Comparison of ENCODE assay signal across 18 cellular contexts in the genomic region with DNA sequence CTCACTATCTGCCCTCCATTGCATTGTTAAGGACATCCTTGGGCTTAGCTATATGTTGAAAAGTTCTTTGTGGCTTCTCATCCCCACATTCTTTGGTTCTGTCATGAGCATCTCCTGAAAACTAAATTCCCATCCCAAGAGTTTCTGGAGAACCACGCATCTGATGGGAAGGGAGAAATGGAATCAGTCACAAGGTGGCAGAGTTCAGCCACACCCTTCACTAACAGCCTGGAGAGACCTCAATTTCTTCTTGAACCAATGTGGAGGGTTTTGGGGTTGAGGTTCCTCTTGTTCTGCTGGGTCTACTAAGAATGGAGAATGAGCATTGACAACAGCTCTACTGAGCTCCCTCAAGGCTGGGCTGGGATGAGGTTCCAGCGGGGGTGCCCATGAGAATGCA. TPM values are rescaled to one million over a fixed set of nuclear protein-coding genes. Genes with fewer than 3 reads are reported as not detected.
"Had no signal": no experiment of that assay in that cellular context is flagged by ENCODE, and none has a peak within 500 bp of the region (broad histone marks: within the 10 kb centered on the region; RNA-seq: fewer than 3 reads in every experiment).

No MANE protein-coding gene starts in this region.

- H3K27me3 ChIP-seq: colonic mucosa, esophagus squamous epithelium, neutrophil, sigmoid colon, tibial artery had no signal

- H3K9me3 ChIP-seq: colonic mucosa, esophagus squamous epithelium, neutrophil, pancreas, sigmoid colon, stomach, tibial artery had no signal

- ATAC-seq: natural killer cell; pancreas; stimulated activated effector memory CD8-positive, alpha-beta T cell treated with anti-CD3 and anti-CD28 coated beads, Interleukin-12 subunit alpha, Interleukin-12 subunit beta, amount 100 ng/mL, for 72 hours had no signal

- H3K4me3 ChIP-seq: colonic mucosa, esophagus squamous epithelium, lung, pancreas, sigmoid colon, stomach, tibial artery had no signal

- H3K27ac ChIP-seq: colonic mucosa, esophagus squamous epithelium, neutrophil, pancreas, sigmoid colon, stomach, tibial artery had no signal

- H3K4me1 ChIP-seq: colonic mucosa, esophagus squamous epithelium, pancreas, sigmoid colon, stomach, tibial artery had no signal

- H3K36me3 ChIP-seq: colonic mucosa, esophagus squamous epithelium, neutrophil, pancreas, sigmoid colon, stomach, tibial artery had no signal

- DNase-seq: colonic mucosa; effector CD8-positive, alpha-beta T cell; esophagus squamous epithelium; foreskin melanocyte; natural killer cell; pancreas; retina; sigmoid colon; stimulated activated CD4-positive, alpha-beta T cell treated with anti-CD3 and anti-CD28 coated beads, Interleukin-2, amount 100 ng/mL, for 24 hours; stimulated activated CD4-positive, alpha-beta T cell treated with anti-CD3 and anti-CD28 coated beads, Interleukin-4, amount 100 ng/mL, for 24 hours; stimulated activated naive CD4-positive, alpha-beta T cell treated with Interleukin-2 at 50 U/mL for 16 hours; stomach; tibial artery had no signal

RNA-seq across cellular contexts. Expression of a gene that starts 15.6 kb away (rescaled TPM):
- total RNA-seq: endothelial cell of umbilical vein, natural killer cell had no signal
- polyA plus RNA-seq: endothelial cell of umbilical vein, keratinocyte had no signal
